28 cellular contexts compared by ENCODE assay signal in genomic region chr4:173226401-173226888, GRCh38.
"Had no signal": no experiment of that assay in that cellular context is flagged by ENCODE, and none has a peak within 500 bp of the region (broad histone marks: within the 10 kb centered on the region; RNA-seq: fewer than 3 reads in every experiment).

No MANE protein-coding gene starts in this region.

- H3K27ac Mint-ChIP-seq: naive thymus-derived CD4-positive, alpha-beta T cell; nephron; neural progenitor cell; progenitor cell of endocrine pancreas; stimulated activated naive CD8-positive, alpha-beta T cell treated with anti-CD3 and anti-CD28 coated beads, Interleukin-15, amount 100 ng/mL, for 72 hours had no signal

- H3K4me3 Mint-ChIP-seq: naive thymus-derived CD4-positive, alpha-beta T cell; nephron; neural progenitor cell; stimulated activated naive CD8-positive, alpha-beta T cell treated with anti-CD3 and anti-CD28 coated beads, Interleukin-15, amount 100 ng/mL, for 72 hours had no signal

- H3K27me3 ChIP-seq: esophagus muscularis mucosa, foreskin keratinocyte, heart right ventricle, left lung, neural progenitor cell, right atrium auricular region, suprapubic skin, upper lobe of left lung had no signal

- H2AFZ ChIP-seq: neural progenitor cell, parathyroid adenoma had no signal

- H3K4me3 ChIP-seq: coronary artery, esophagus muscularis mucosa, heart right ventricle, left lung, neural progenitor cell, right atrium auricular region, smooth muscle cell, suprapubic skin, upper lobe of left lung had no signal

- DNase-seq: dermis blood vessel endothelial cell; effector memory CD4-positive, alpha-beta T cell; foreskin keratinocyte; glutamatergic neuron; heart right ventricle; hippocampal formation; left cardiac atrium; left lung; mesenchymal stem cell; midbrain; naive thymus-derived CD4-positive, alpha-beta T cell; stimulated activated CD4-positive, alpha-beta T cell treated with anti-CD3 and anti-CD28 coated beads, Interleukin-12 subunit alpha, Interleukin-12 subunit beta, amount 100 ng/mL, for 4 hours; stimulated activated CD4-positive, alpha-beta T cell treated with anti-CD3 and anti-CD28 coated beads, Interleukin-1b, Interleukin-23, amount 100 ng/mL, for 48 hours; stimulated activated CD4-positive, alpha-beta T cell treated with anti-CD3 and anti-CD28 coated beads, Interleukin-4, amount 100 ng/mL, for 1 hour; stimulated activated CD8-positive, alpha-beta memory T cell treated with anti-CD3 and anti-CD28 coated beads, Interleukin-4, amount 100 ng/mL, for 48 hours; stimulated activated naive CD4-positive, alpha-beta T cell; stimulated activated naive CD8-positive, alpha-beta T cell treated with anti-CD3 and anti-CD28 coated beads, Interleukin-15, amount 100 ng/mL, for 72 hours; upper lobe of left lung had no signal

- H3K9me3 Mint-ChIP-seq: naive thymus-derived CD4-positive, alpha-beta T cell; nephron; neural progenitor cell; stimulated activated naive CD8-positive, alpha-beta T cell treated with anti-CD3 and anti-CD28 coated beads, Interleukin-15, amount 100 ng/mL, for 72 hours had no signal

- H3K4me1 Mint-ChIP-seq: neural progenitor cell; stimulated activated naive CD8-positive, alpha-beta T cell treated with anti-CD3 and anti-CD28 coated beads, Interleukin-15, amount 100 ng/mL, for 72 hours had no signal

- H3K4me1 ChIP-seq: esophagus muscularis mucosa, foreskin keratinocyte, left lung, neural progenitor cell, parathyroid adenoma, right atrium auricular region, suprapubic skin had no signal

- H3K4me2 ChIP-seq: neural progenitor cell, smooth muscle cell had no signal

- H3K27ac ChIP-seq: coronary artery, esophagus muscularis mucosa, foreskin keratinocyte, heart right ventricle, left lung, neural progenitor cell, parathyroid adenoma, right atrium auricular region, suprapubic skin, upper lobe of left lung had no signal

- ATAC-seq: foreskin keratinocyte; heart right ventricle; left cardiac atrium; left lung; naive thymus-derived CD4-positive, alpha-beta T cell; sciatic nerve; stimulated activated naive CD8-positive, alpha-beta T cell treated with anti-CD3 and anti-CD28 coated beads, Interleukin-15, amount 100 ng/mL, for 72 hours had no signal

- H3K36me3 ChIP-seq: esophagus muscularis mucosa, heart right ventricle, left lung, neural progenitor cell, right atrium auricular region, suprapubic skin, upper lobe of left lung had no signal

- H3K27me3 Mint-ChIP-seq: naive thymus-derived CD4-positive, alpha-beta T cell; progenitor cell of endocrine pancreas; stimulated activated naive CD8-positive, alpha-beta T cell treated with anti-CD3 and anti-CD28 coated beads, Interleukin-15, amount 100 ng/mL, for 72 hours had no signal
